12 cellular contexts compared by ENCODE assay signal in genomic region chr12:65868133-65868705, GRCh38. TPM values are rescaled to one million over a fixed set of nuclear protein-coding genes. Genes with fewer than 3 reads are reported as not detected.
DNase-seq lines count a peak whose midpoint lies in the region; TF ChIP-seq lines count a peak whose summit lies in the region.
"Had no signal": no experiment of that assay in that cellular context is flagged by ENCODE, and none has a peak within 500 bp of the region (broad histone marks: within the 10 kb centered on the region; RNA-seq: fewer than 3 reads in every experiment).

No MANE protein-coding gene starts in this region.

- intact Hi-C loops in colonic mucosa (cut with DNase I): no loop called here
- intact Hi-C loops in head of caudate nucleus (cut with DNase I): no loop called here

- no peaks in the 10 kb centered on the region for H3K9me3 ChIP-seq in colonic mucosa

- H3K27me3 ChIP-seq in colonic mucosa: no peaks in the 10 kb centered on the region

- TF ChIP-seq CTCF in choroid plexus epithelial cell (conservative IDR thresholded peaks at IDR 0.05; ENCODE audit: low read depth, low read length) (no peak), colonic mucosa (IDR thresholded peaks at IDR 0.05) (no peak)

- no peak overlapping the region for H3K9ac ChIP-seq in colonic mucosa (ENCODE audit: low read depth in 2 of 2, low read length in 2 of 2)

- H3K27ac ChIP-seq in colonic mucosa: no peak overlapping the region

- DNase-seq in GM03348 (ENCODE audit: low spot score) (peak; percentile 65), OCI-M1 (lab: John Stamatoyannopoulos, UW) (peak; percentile 66), choroid plexus epithelial cell (ENCODE audit: low read depth) (peak; percentile 98), renal cortical epithelial cell (ENCODE audit: low read depth) (peak; percentile 41), colonic mucosa (no peak), head of caudate nucleus (no peak)
- DNase-seq in activated effector memory CD4-positive, alpha-beta T cell treated with anti-CD3 and anti-CD28 coated beads, Interleukin-2, amount 50 U/mL, for 16 hours: no peak
- DNase-seq in activated naive CD4-positive, alpha-beta T cell treated with Interleukin-2 at 50 U/mL for 16 hours: no peak
- DNase-seq: activated CD4-positive, alpha-beta T cell treated with anti-CD3 and anti-CD28 coated beads, Interleukin-2, amount 50 U/mL, for 48 hours; activated naive CD4-positive, alpha-beta T cell treated with anti-CD3 and anti-CD28 coated beads, Interleukin-2, amount 10 ng/mL, durations not matched to agents 7 days and 5 days; effector CD4-positive, alpha-beta T cell; NCI-H2029 treated with DMSO at 0.1 percent for 48 hours had no signal

- no peaks in the 10 kb centered on the region for H3K4me1 ChIP-seq in colonic mucosa

- no peaks in the 10 kb centered on the region for H3K36me3 ChIP-seq in colonic mucosa

- no peak overlapping the region for H3K4me3 ChIP-seq in choroid plexus epithelial cell (ENCODE audit: low read depth, low read length)
- no peak overlapping the region for H3K4me3 ChIP-seq in colonic mucosa

RNA-seq across cellular contexts. Expression of gene HMGA2, which starts 43.9 kb away (rescaled TPM):
- total RNA-seq in renal cortical epithelial cell (18.3 and 32.1 TPM in 2 replicates), colonic mucosa (1 to 10 TPM; 5.1 to 8.3 TPM)

Comparison
In these comparisons a context has a peak if more than half of its experiments do, and no peak if none do; other contexts are left out.
1. DNase-seq: peak in GM03348 (single experiment), OCI-M1 (single experiment), choroid plexus epithelial cell (single experiment) and renal cortical epithelial cell (single experiment); none in colonic mucosa (single experiment), head of caudate nucleus (0 of 42), activated effector memory CD4-positive, alpha-beta T cell treated with anti-CD3 and anti-CD28 coated beads, Interleukin-2, amount 50 U/mL, for 16 hours (single experiment) and activated naive CD4-positive, alpha-beta T cell treated with Interleukin-2 at 50 U/mL for 16 hours (single experiment).